Comparison of ENCODE assay signal across 7 cellular contexts in the genomic region with DNA sequence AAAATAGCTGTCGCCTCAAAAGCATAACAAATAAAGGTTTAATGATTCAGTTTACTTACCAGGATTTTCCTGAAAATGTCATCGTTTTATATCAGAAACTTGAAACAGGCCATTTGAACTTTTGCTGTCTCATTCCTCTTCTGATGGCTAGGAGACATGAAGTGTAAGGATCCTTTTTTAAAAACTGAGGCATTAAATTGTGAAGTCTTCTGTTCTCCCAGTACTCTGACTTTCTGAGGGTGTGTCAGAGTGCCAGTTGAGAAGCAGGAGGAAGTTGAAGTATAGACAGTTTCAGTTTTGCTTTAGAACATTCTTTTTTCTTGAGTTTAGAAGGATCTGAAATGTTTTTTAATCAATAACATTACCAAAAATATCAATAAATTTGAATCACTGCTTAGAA. TPM values are rescaled to one million over a fixed set of nuclear protein-coding genes. Genes with fewer than 3 reads are reported as not detected.
A peak's percentile ranks its signal among the peaks of the same experiment; 100 is the strongest.
DNase-seq lines count a peak whose midpoint lies in the region; ATAC-seq and TF ChIP-seq lines count a peak whose summit lies in the region.

TSS of gene SAMD9L (minus strand) at position 251 of the 400 bp plus-strand sequence. CDS start 12,414 bp downstream, outside the sequence.

- peak; percentile 94 for DNase-seq in OCI-M1 (lab: John Stamatoyannopoulos, UW)
- DNase-seq in dermis blood vessel endothelial cell: peak; percentile 53
- no peak for DNase-seq in neural progenitor cell (ENCODE audit: low spot score)
- no peak for DNase-seq in KBM-7
- DNase-seq in stimulated activated CD4-positive, alpha-beta T cell treated with anti-CD3 and anti-CD28 coated beads, Interleukin-2, amount 100 ng/mL, for 48 hours: no peak

- H3K4me1 ChIP-seq in neural progenitor cell: peaks cover 34% of the 10 kb centered on the region

- H4K20me1 ChIP-seq in neural progenitor cell (ENCODE audit: low read depth): no peaks in the 10 kb centered on the region

- no peak within 1 kb of the TSS for H3K27ac Mint-ChIP-seq in neural progenitor cell

- no peaks in the 10 kb centered on the region for H3K27me3 ChIP-seq in neural progenitor cell

- no peak within 1 kb of the TSS for H3K27ac ChIP-seq in neural progenitor cell

- peak within 1 kb of the TSS; percentile 40 for H3K4me2 ChIP-seq in neural progenitor cell

- H3K4me1 Mint-ChIP-seq in neural progenitor cell: peaks cover 6% of the 10 kb centered on the region

- no peaks in the 10 kb centered on the region for H3K36me3 ChIP-seq in neural progenitor cell

- H3F3A ChIP-seq in neural progenitor cell (ENCODE audit: low read depth): no peaks in the 10 kb centered on the region

- H3K9me3 Mint-ChIP-seq in neural progenitor cell: no peaks in the 10 kb centered on the region

- H3K79me2 ChIP-seq in neural progenitor cell (ENCODE audit: low read depth): no peaks in the 10 kb centered on the region

- peak; percentile 66 for ATAC-seq in GM18511 (IDR thresholded peaks at IDR 0.05; ENCODE audit: unreplicated experiment)
- peak; percentile 60 for ATAC-seq in HG02642 (IDR thresholded peaks at IDR 0.05; ENCODE audit: poor library complexity, unreplicated experiment)

- in situ Hi-C loops in KBM-7 (cut with MboI; ENCODE audit: low pct_unique_long_range_greater_than_20kb, low sequenced_read_pairs): no loop called here

- no peak within 1 kb of the TSS for H3K4me3 Mint-ChIP-seq in neural progenitor cell

- peak within 1 kb of the TSS; percentile 77 for H2AFZ ChIP-seq in neural progenitor cell (replicated peaks)

- no peak within 1 kb of the TSS for H3K4me3 ChIP-seq in neural progenitor cell

- no peaks in the 10 kb centered on the region for H3K27me3 Mint-ChIP-seq in neural progenitor cell (ENCODE audit: insufficient read depth, low read depth)

- H3K36me3 Mint-ChIP-seq in neural progenitor cell: no peaks in the 10 kb centered on the region

- TF ChIP-seq CTCF in neural progenitor cell (IDR thresholded peaks at IDR 0.05): no peak

- H3K9ac ChIP-seq in neural progenitor cell: no peak within 1 kb of the TSS

- no peaks in the 10 kb centered on the region for H3K9me3 ChIP-seq in neural progenitor cell (ENCODE audit: low read depth)

RNA-seq across cellular contexts. Expression of gene SAMD9L, which starts in this region (rescaled TPM):
- total RNA-seq in dermis blood vessel endothelial cell (23.5 and 27.7 TPM in 2 replicates), neural progenitor cell (ENCODE audit: low replicate concordance) (not detected in 2 replicates)

Comparison
In these comparisons a context has a peak if more than half of its experiments do, and no peak if none do; other contexts are left out.
1. RNA of gene SAMD9L (total RNA-seq): 23.5 to 27.7 TPM in dermis blood vessel endothelial cell; not detected in neural progenitor cell; every median in the first group is over 10 times any median in the second.
2. DNase-seq: peak in OCI-M1 (single experiment) and dermis blood vessel endothelial cell (single experiment); none in neural progenitor cell (single experiment), KBM-7 (single experiment) and stimulated activated CD4-positive, alpha-beta T cell treated with anti-CD3 and anti-CD28 coated beads, Interleukin-2, amount 100 ng/mL, for 48 hours (0 of 2).